20 cellular contexts compared by ENCODE assay signal in genomic region chr22:28815101-28815500, GRCh38. TPM values are rescaled to one million over a fixed set of nuclear protein-coding genes. Genes with fewer than 3 reads are reported as not detected.
DNase-seq lines count a peak whose midpoint lies in the region; ATAC-seq and TF ChIP-seq lines count a peak whose summit lies in the region.
"Had no signal": no experiment of that assay in that cellular context is flagged by ENCODE, and none has a peak within 500 bp of the region (broad histone marks: within the 10 kb centered on the region; RNA-seq: fewer than 3 reads in every experiment).

No MANE protein-coding gene starts in this region.

- intact Hi-C loops in activated CD4-positive, alpha-beta T cell treated with anti-CD3 and anti-CD28 coated beads, Interleukin-2, amount 10 ng/mL, durations not matched to agents 24 days and 14 days (cut with micrococcal nuclease) = no loop called here
- intact Hi-C loops in activated CD4-positive, alpha-beta T cell treated with anti-CD3 and anti-CD28 coated beads for 36 hours (cut with DNase I, micrococcal nuclease) = no loop called here
- intact Hi-C loops in spleen (cut with DNase I; ENCODE audit: low total_unique reads) = no loop called here

- no peaks in the 10 kb centered on the region for H3K36me3 ChIP-seq in KMS-11 (ENCODE audit: insufficient read depth)
- no peaks in the 10 kb centered on the region for H3K36me3 ChIP-seq in esophagus (ENCODE audit: control insufficient read depth in 2 of 2, insufficient read depth in 2 of 2, low read length in 1 of 2)
- no peaks in the 10 kb centered on the region for H3K36me3 ChIP-seq in spleen
- H3K36me3 ChIP-seq: right atrium auricular region, SJSA1 had no signal

- TF ChIP-seq CTCF in KMS-11 (conservative IDR thresholded peaks at IDR 0.05; ENCODE audit: low read depth, low read length) = no peak
- TF ChIP-seq CTCF in spleen (IDR thresholded peaks at IDR 0.05 in 8 of 11, conservative IDR thresholded peaks at IDR 0.05 in 3 of 11) = no peak

- no peak overlapping the region for H2AFZ ChIP-seq in KMS-11 (ENCODE audit: low read depth)
- H2AFZ ChIP-seq: GM23248 had no signal

- ATAC-seq in activated CD4-positive, alpha-beta T cell treated with anti-CD3 and anti-CD28 coated beads for 36 hours = no peak
- ATAC-seq in GM21381 (IDR thresholded peaks at IDR 0.05; ENCODE audit: unreplicated experiment) = no peak
- ATAC-seq: activated CD8-positive, alpha-beta memory T cell treated with anti-CD3 and anti-CD28 coated beads, Interleukin-2, amount 10 ng/mL, durations not matched to agents 7 days and 5 days had no signal

- H3K27me3 ChIP-seq in KMS-11 (ENCODE audit: insufficient read depth, low read depth) = no peaks in the 10 kb centered on the region
- no peaks in the 10 kb centered on the region for H3K27me3 ChIP-seq in esophagus (ENCODE audit: control insufficient read depth in 1 of 2, insufficient read depth in 2 of 2, low read length in 2 of 2)
- no peaks in the 10 kb centered on the region for H3K27me3 ChIP-seq in spleen (replicated peaks in 1 of 7)
- H3K27me3 ChIP-seq: right atrium auricular region, SJSA1 had no signal

- H3K27ac Mint-ChIP-seq in activated CD4-positive, alpha-beta T cell treated with anti-CD3 and anti-CD28 coated beads, Interleukin-2, amount 10 ng/mL, durations not matched to agents 24 days and 14 days = peak overlapping the region; percentile 11
- H3K27ac Mint-ChIP-seq in activated CD4-positive, alpha-beta T cell treated with anti-CD3 and anti-CD28 coated beads for 36 hours = no peak overlapping the region

- no peak for TF ChIP-seq POLR2A in spleen (IDR thresholded peaks at IDR 0.05)

- no peak for DNase-seq in activated CD4-positive, alpha-beta T cell treated with anti-CD3 and anti-CD28 coated beads, Interleukin-2, amount 10 ng/mL, durations not matched to agents 24 days and 14 days
- no peak for DNase-seq in activated CD4-positive, alpha-beta T cell treated with anti-CD3 and anti-CD28 coated beads for 36 hours
- DNase-seq in spleen (peak; percentile 38), GM03348 (ENCODE audit: low spot score) (no peak), superior temporal gyrus (ENCODE audit: extremely low spot score) (no peak)
- DNase-seq: ACHN; activated CD8-positive, alpha-beta memory T cell treated with anti-CD3 and anti-CD28 coated beads, Interleukin-2, amount 10 ng/mL, durations not matched to agents 7 days and 5 days; amniotic stem cell; glutamatergic neuron; GM23248; IMR-90; NCI-H1417 treated with DMSO at 0.1 percent for 48 hours; NCI-H446; stimulated activated CD4-positive, alpha-beta T cell treated with anti-CD3 and anti-CD28 coated beads, Interleukin-4, amount 100 ng/mL, for 1 hour had no signal

- H3K9me3 ChIP-seq in esophagus (ENCODE audit: control insufficient read depth in 2 of 2, insufficient read depth in 1 of 2, low read depth in 1 of 2, low read length in 1 of 2) (no peaks in the 10 kb centered on the region), spleen (no peaks in the 10 kb centered on the region)
- H3K9me3 ChIP-seq: right atrium auricular region, SJSA1 had no signal

- no peaks in the 10 kb centered on the region for H4K20me1 ChIP-seq in KMS-11 (ENCODE audit: insufficient read depth)

- CTCF ChIA-PET in activated CD4-positive, alpha-beta T cell treated with anti-CD3 and anti-CD28 coated beads for 36 hours (lab: Charles Lee) = interaction anchor here (0.7 to 6.5 kb wide), 2 partner anchors 14 to 524 kb away, joined by 3 to 46 read pairs; no protein-coding TSS in a partner anchor

- POLR2A ChIA-PET in activated CD4-positive, alpha-beta T cell treated with anti-CD3 and anti-CD28 coated beads for 36 hours (lab: Charles Lee) = no interaction called here

- H3K4me2 ChIP-seq in KMS-11 = peak overlapping the region; percentile 6; the same call in 1 of the 2 replicates

- 68 to 72% methylated on average over 6 of the region's 6 CpGs for WGBS in esophagus, 2 donors
- 34 to 55% (median 42%) methylated on average over 6 of the region's 6 CpGs for WGBS in spleen, 5 donors

- H3K36me3 Mint-ChIP-seq in activated CD4-positive, alpha-beta T cell treated with anti-CD3 and anti-CD28 coated beads, Interleukin-2, amount 10 ng/mL, durations not matched to agents 24 days and 14 days (ENCODE audit: low read depth) = peaks cover 41% of the 10 kb centered on the region
- H3K36me3 Mint-ChIP-seq in activated CD4-positive, alpha-beta T cell treated with anti-CD3 and anti-CD28 coated beads for 36 hours (ENCODE audit: low read depth) = peaks cover 16% of the 10 kb centered on the region

- 0 out of 2 replicates have a peak, but pooled peaks cover 4% of the 10 kb centered on the region for H3K79me2 ChIP-seq in KMS-11 (ENCODE audit: insufficient read depth, low read depth)

- H3K9ac ChIP-seq in KMS-11 = no peak overlapping the region
- H3K9ac ChIP-seq: GM23248 had no signal

- H3K4me1 ChIP-seq in KMS-11 (ENCODE audit: low read depth, poor library complexity, severe bottlenecking) (peaks cover 100% of the 10 kb centered on the region), esophagus (ENCODE audit: control insufficient read depth in 2 of 2, insufficient read depth in 2 of 2, low read length in 1 of 2) (peaks cover 0 to 10% of the 10 kb centered on the region in 2 donors), spleen (peaks cover 39 to 87% (median 73%) of the 10 kb centered on the region in 6 donors)
- H3K4me1 ChIP-seq: SJSA1 had no signal

- H3K4me3 ChIP-seq in KMS-11 (IDR thresholded peaks at IDR 0.05; ENCODE audit: insufficient read depth, low read depth, low read length) (no peak overlapping the region), esophagus (ENCODE audit: low read depth in 1 of 2, low read length in 2 of 2) (no peak overlapping the region), spleen (no peak overlapping the region)
- H3K4me3 ChIP-seq: GM23248, right atrium auricular region, SJSA1 had no signal

- H3K9me3 Mint-ChIP-seq in activated CD4-positive, alpha-beta T cell treated with anti-CD3 and anti-CD28 coated beads, Interleukin-2, amount 10 ng/mL, durations not matched to agents 24 days and 14 days = no peaks in the 10 kb centered on the region
- H3K9me3 Mint-ChIP-seq in activated CD4-positive, alpha-beta T cell treated with anti-CD3 and anti-CD28 coated beads for 36 hours (ENCODE audit: low read depth) = no peaks in the 10 kb centered on the region

- H3K27me3 Mint-ChIP-seq in activated CD4-positive, alpha-beta T cell treated with anti-CD3 and anti-CD28 coated beads, Interleukin-2, amount 10 ng/mL, durations not matched to agents 24 days and 14 days = no peaks in the 10 kb centered on the region
- no peaks in the 10 kb centered on the region for H3K27me3 Mint-ChIP-seq in activated CD4-positive, alpha-beta T cell treated with anti-CD3 and anti-CD28 coated beads for 36 hours
- H3K27me3 Mint-ChIP-seq: activated CD8-positive, alpha-beta memory T cell treated with anti-CD3 and anti-CD28 coated beads, Interleukin-2, amount 10 ng/mL, durations not matched to agents 7 days and 5 days had no signal

- H3K27ac ChIP-seq in KMS-11 (peak overlapping the region; percentile 19; the same call in 1 of the 2 replicates), esophagus (ENCODE audit: low read depth in 2 of 2, low read length in 1 of 2) (peak overlapping the region; percentile 7 to 15), spleen (peak overlapping the region in 4 of 8 donors; percentile 83 to 88 (median 87))
- H3K27ac ChIP-seq: epithelial cell of prostate, GM23248, right atrium auricular region, SJSA1 had no signal

- peak overlapping the region; percentile 3 for H3K4me3 Mint-ChIP-seq in activated CD4-positive, alpha-beta T cell treated with anti-CD3 and anti-CD28 coated beads, Interleukin-2, amount 10 ng/mL, durations not matched to agents 24 days and 14 days
- no peak overlapping the region for H3K4me3 Mint-ChIP-seq in activated CD4-positive, alpha-beta T cell treated with anti-CD3 and anti-CD28 coated beads for 36 hours
- H3K4me3 Mint-ChIP-seq: activated CD8-positive, alpha-beta memory T cell treated with anti-CD3 and anti-CD28 coated beads, Interleukin-2, amount 10 ng/mL, durations not matched to agents 7 days and 5 days had no signal

- peaks cover 84% of the 10 kb centered on the region for H3K4me1 Mint-ChIP-seq in activated CD4-positive, alpha-beta T cell treated with anti-CD3 and anti-CD28 coated beads, Interleukin-2, amount 10 ng/mL, durations not matched to agents 24 days and 14 days
- peaks cover 56% of the 10 kb centered on the region for H3K4me1 Mint-ChIP-seq in activated CD4-positive, alpha-beta T cell treated with anti-CD3 and anti-CD28 coated beads for 36 hours

RNA-seq across cellular contexts. Expression of gene XBP1, which starts 14.7 kb away (rescaled TPM):
- 133 and 135 TPM in 2 replicates for total RNA-seq in activated CD4-positive, alpha-beta T cell treated with anti-CD3 and anti-CD28 coated beads, Interleukin-2, amount 10 ng/mL, durations not matched to agents 24 days and 14 days
- total RNA-seq in activated CD4-positive, alpha-beta T cell treated with anti-CD3 and anti-CD28 coated beads for 36 hours = 100 to 1,000 TPM in 1 of 2 experiments, 10 to 100 TPM in 1; 88.8 to 101 TPM
- polyA plus RNA-seq in esophagus (10 to 100 TPM; 30.5 to 84.1 TPM), spleen (10 to 100 TPM; 26.8 to 53.8 (median 47.0) TPM)
- total RNA-seq in spleen = 100 to 1,000 TPM; 136 to 703 (median 251) TPM

RNA-seq across cellular contexts. Expression of gene CCDC117, which starts 42.6 kb away (rescaled TPM):
- 41.2 and 47.7 TPM in 2 replicates for total RNA-seq in activated CD4-positive, alpha-beta T cell treated with anti-CD3 and anti-CD28 coated beads, Interleukin-2, amount 10 ng/mL, durations not matched to agents 24 days and 14 days
- total RNA-seq in activated CD4-positive, alpha-beta T cell treated with anti-CD3 and anti-CD28 coated beads for 36 hours = 10 to 100 TPM; 36.1 to 36.8 TPM
- polyA plus RNA-seq in esophagus = 1 to 10 TPM; 4.8 to 7.5 TPM
- 10 to 100 TPM; 15.0 to 33.0 (median 25.3) TPM for total RNA-seq in spleen
- 10 to 100 TPM in 1 of 3 donors, 1 to 10 TPM in 2; 6.6 to 10.4 (median 9.7) TPM for polyA plus RNA-seq in spleen
